26 cellular contexts compared by ENCODE assay signal in the genomic region with DNA sequence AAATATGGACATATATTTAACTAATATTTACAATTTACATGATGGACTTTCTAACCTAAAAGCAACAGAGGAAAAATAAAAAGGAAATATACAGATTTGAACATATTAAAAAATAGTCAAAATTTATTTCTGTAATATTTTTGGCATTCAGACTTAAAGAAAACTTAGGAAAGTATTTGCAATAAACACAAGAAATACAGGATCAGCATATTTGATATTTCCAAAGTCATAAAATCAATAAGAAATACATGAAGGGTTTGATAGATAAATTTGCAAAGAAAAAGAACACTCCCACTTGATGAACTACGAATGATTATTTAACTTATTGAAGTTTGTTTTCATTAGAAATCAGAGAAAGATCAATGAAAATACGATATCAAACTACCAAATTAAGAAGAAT.
"Had no signal": no experiment of that assay in that cellular context is flagged by ENCODE, and none has a peak within 500 bp of the region (broad histone marks: within the 10 kb centered on the region; RNA-seq: fewer than 3 reads in every experiment).

No MANE protein-coding gene starts in this region.

- H3K27me3 ChIP-seq: colonic mucosa, esophagus squamous epithelium, gastroesophageal sphincter, heart left ventricle, hepatocyte, left lung had no signal

- FAIRE-seq: endometrium had no signal

- H3K9me3 ChIP-seq: colonic mucosa, esophagus squamous epithelium, gastroesophageal sphincter, heart left ventricle, left lung, lower lobe of right lung, mucosa of descending colon had no signal

- H3K27ac ChIP-seq: colonic mucosa, epithelial cell of prostate, esophagus squamous epithelium, gastroesophageal sphincter, heart left ventricle, hepatocyte, left lung, lower lobe of right lung had no signal

- ATAC-seq: effector memory CD8-positive, alpha-beta T cell; esophagus mucosa; gastroesophageal sphincter; heart left ventricle; left cardiac atrium; left lung; left ventricle myocardium superior; lower lobe of right lung; mucosa of descending colon had no signal

- H3K27me3 Mint-ChIP-seq: dendritic cell treated with granulocyte-macrophage colony-stimulating factor and Interleukin-4, amounts not matched to agents 40 ng/mL and 50 ng/mL, for 4 days; effector memory CD8-positive, alpha-beta T cell had no signal

- H2AFZ ChIP-seq: hepatocyte had no signal

- DNase-seq: colonic mucosa; cortex of kidney; effector CD8-positive, alpha-beta T cell; effector memory CD8-positive, alpha-beta T cell; endodermal cell; erythroblast; esophagus squamous epithelium; foreskin fibroblast; foreskin melanocyte; heart left ventricle; hypothalamus; immature natural killer cell; islet precursor cell; left cardiac atrium; left lung; left ventricle myocardium superior; lower lobe of right lung; mesenchymal stem cell; mucosa of descending colon had no signal

- H3K9me3 Mint-ChIP-seq: dendritic cell treated with granulocyte-macrophage colony-stimulating factor and Interleukin-4, amounts not matched to agents 40 ng/mL and 50 ng/mL, for 4 days; effector memory CD8-positive, alpha-beta T cell; endodermal cell; immature natural killer cell; mesothelial cell of epicardium had no signal

- H3K79me2 ChIP-seq: hepatocyte had no signal

- H3K4me1 ChIP-seq: colonic mucosa, esophagus squamous epithelium, gastroesophageal sphincter, left lung, lower lobe of right lung had no signal

- H3K4me1 Mint-ChIP-seq: endodermal cell, immature natural killer cell, mesothelial cell of epicardium had no signal

- H3K4me3 Mint-ChIP-seq: dendritic cell treated with granulocyte-macrophage colony-stimulating factor and Interleukin-4, amounts not matched to agents 40 ng/mL and 50 ng/mL, for 4 days; effector memory CD8-positive, alpha-beta T cell; endodermal cell; immature natural killer cell; mesothelial cell of epicardium had no signal

- H3K4me2 ChIP-seq: hepatocyte had no signal

- H3K4me3 ChIP-seq: colonic mucosa, esophagus squamous epithelium, gastroesophageal sphincter, heart left ventricle, hepatocyte, left lung, lower lobe of right lung, mucosa of descending colon had no signal

- H3K27ac Mint-ChIP-seq: dendritic cell treated with granulocyte-macrophage colony-stimulating factor and Interleukin-4, amounts not matched to agents 40 ng/mL and 50 ng/mL, for 4 days; effector memory CD8-positive, alpha-beta T cell; endodermal cell; immature natural killer cell; mesothelial cell of epicardium had no signal

- H3K36me3 ChIP-seq: colonic mucosa, esophagus squamous epithelium, gastroesophageal sphincter, left lung had no signal
